ENCODE assay signal across 1 cellular context in genomic region chr19:3842948-3843347, GRCh38.
TF ChIP-seq lines count a peak whose summit lies in the region.

No MANE protein-coding gene starts in this region.

TF ChIP-seq in HepG2, 621 proteins besides CTCF, POLR2A, EP300 and RAD21 (continued from another document):
- TF ChIP-seq NFE2L2 (IDR thresholded peaks at IDR 0.05; ENCODE audit: low read length) (peak; percentile 83), SKIL (CRISPR knock-in tag; IDR thresholded peaks at IDR 0.05; ENCODE audit: borderline replicate concordance) (no peak), ZNF317 (CRISPR knock-in tag; IDR thresholded peaks at IDR 0.05) (no peak), ATF5 (CRISPR knock-in tag; IDR thresholded peaks at IDR 0.05; ENCODE audit: low read depth) (no peak), ZFP36L2 (CRISPR knock-in tag; IDR thresholded peaks at IDR 0.05) (no peak), SSRP1 (CRISPR knock-in tag; IDR thresholded peaks at IDR 0.05) (no peak), ZNF513 (CRISPR knock-in tag; conservative IDR thresholded peaks at IDR 0.05) (no peak), ZNF746 (CRISPR knock-in tag; IDR thresholded peaks at IDR 0.05) (no peak), ZNF350 (CRISPR knock-in tag; IDR thresholded peaks at IDR 0.05; ENCODE audit: borderline replicate concordance, low read depth) (no peak), KLF11 (CRISPR knock-in tag; IDR thresholded peaks at IDR 0.05) (no peak), HMGXB3 (CRISPR knock-in tag; IDR thresholded peaks at IDR 0.05; ENCODE audit: borderline replicate concordance) (no peak), SMAD1 (CRISPR knock-in tag; IDR thresholded peaks at IDR 0.05; ENCODE audit: borderline replicate concordance, low read depth) (no peak), MAFK (conservative IDR thresholded peaks at IDR 0.05 in 1 of 2, IDR thresholded peaks at IDR 0.05 in 1 of 2; ENCODE audit: low read length in 2 of 2) (peak; percentile 95 to 98), ZNF678 (CRISPR knock-in tag; IDR thresholded peaks at IDR 0.05) (no peak), PITX1 (CRISPR knock-in tag; IDR thresholded peaks at IDR 0.05) (no peak), UBTF (CRISPR knock-in tag; IDR thresholded peaks at IDR 0.05) (no peak), NFYC (CRISPR knock-in tag; IDR thresholded peaks at IDR 0.05) (no peak), ZHX1 (CRISPR knock-in tag; IDR thresholded peaks at IDR 0.05; ENCODE audit: low read depth) (no peak), ZNF710 (CRISPR knock-in tag; IDR thresholded peaks at IDR 0.05; ENCODE audit: borderline replicate concordance) (no peak), ZNF577 (CRISPR knock-in tag; IDR thresholded peaks at IDR 0.05; ENCODE audit: borderline replicate concordance, low read depth) (no peak), MAFF (IDR thresholded peaks at IDR 0.05; ENCODE audit: low read depth, low read length) (peak; percentile 97), NR2F2 (IDR thresholded peaks at IDR 0.05; ENCODE audit: borderline replicate concordance, low read depth) (no peak), KAT8 (CRISPR knock-in tag; IDR thresholded peaks at IDR 0.05) (no peak)
TF ChIP-seq in HepG2: peak in this region for 3.
